In the genomic region with DNA sequence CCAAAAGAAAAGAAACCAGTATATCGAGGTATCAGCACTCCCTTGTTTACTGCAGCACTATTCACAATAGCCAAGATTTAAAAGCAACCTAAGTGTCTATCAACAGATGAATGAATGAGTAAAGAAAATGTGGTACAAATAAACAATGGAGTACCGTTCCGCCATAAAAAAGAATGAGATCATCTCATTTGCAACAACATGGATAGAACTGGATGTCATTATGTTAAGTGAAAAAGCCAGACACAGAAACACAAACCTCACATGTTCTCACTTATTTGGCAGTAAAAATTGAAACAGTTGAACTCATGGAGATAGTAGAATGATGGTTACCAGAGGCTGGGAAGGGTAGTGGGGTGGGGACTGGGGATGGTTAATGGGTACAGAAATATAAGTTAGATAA, we compare ENCODE assay signal across 12 cellular contexts. TPM values are rescaled to one million over a fixed set of nuclear protein-coding genes. Genes with fewer than 3 reads are reported as not detected.
DNase-seq lines count a peak whose midpoint lies in the region; ATAC-seq and TF ChIP-seq lines count a peak whose summit lies in the region.
"Had no signal": no experiment of that assay in that cellular context is flagged by ENCODE, and none has a peak within 500 bp of the region (broad histone marks: within the 10 kb centered on the region; RNA-seq: fewer than 3 reads in every experiment).

No MANE protein-coding gene starts in this region.

- H3K27me3 ChIP-seq in testis: no peaks in the 10 kb centered on the region
- H3K27me3 ChIP-seq in PC-9 (ENCODE audit: insufficient read depth, low read depth): no peaks in the 10 kb centered on the region
- H3K27me3 ChIP-seq: BLaER1 had no signal

- no peak overlapping the region for H3K4me3 Mint-ChIP-seq in activated naive CD8-positive, alpha-beta T cell
- H3K4me3 Mint-ChIP-seq in activated naive CD8-positive, alpha-beta T cell treated with anti-CD3 and anti-CD28 coated beads, Interleukin-2, amount 50 U/mL, for 24 hours: no peak overlapping the region

- H3K4me1 ChIP-seq in testis (peaks cover 6% of the 10 kb centered on the region), PC-9 (replicated peaks; ENCODE audit: insufficient read depth) (peaks cover 7% of the 10 kb centered on the region; the same call in 1 of the 2 replicates)

- H3K4me1 Mint-ChIP-seq in activated naive CD8-positive, alpha-beta T cell (ENCODE audit: low read depth): peaks cover 12% of the 10 kb centered on the region
- H3K4me1 Mint-ChIP-seq in activated naive CD8-positive, alpha-beta T cell treated with anti-CD3 and anti-CD28 coated beads, Interleukin-2, amount 50 U/mL, for 24 hours: peaks cover 8% of the 10 kb centered on the region

- no TSS peak for BruUV-seq in PC-9 (replicated peaks; lab: Mats Ljungman, UMichigan)

- POLR2A ChIA-PET in PC-9 (lab: Charles Lee; ENCODE audit: unreplicated experiment): no interaction called here

- CTCF ChIA-PET in PC-9 (lab: Charles Lee): no interaction called here

- peaks cover 12% of the 10 kb centered on the region for H3K9me3 Mint-ChIP-seq in activated naive CD8-positive, alpha-beta T cell (ENCODE audit: low read depth)
- no peaks in the 10 kb centered on the region for H3K9me3 Mint-ChIP-seq in activated naive CD8-positive, alpha-beta T cell treated with anti-CD3 and anti-CD28 coated beads, Interleukin-2, amount 50 U/mL, for 24 hours

- no peaks in the 10 kb centered on the region for H4K20me1 ChIP-seq in PC-9 (ENCODE audit: insufficient read depth)
- H4K20me1 ChIP-seq: BLaER1 had no signal

- peaks cover 10% of the 10 kb centered on the region; the same call in 1 of the 2 replicates for H3K79me2 ChIP-seq in PC-9 (ENCODE audit: low read depth)

- H3K36me3 ChIP-seq in testis (ENCODE audit: low read depth, missing control alignments) (no peaks in the 10 kb centered on the region), PC-9 (ENCODE audit: low read depth) (no peaks in the 10 kb centered on the region)

- ATAC-seq in activated naive CD8-positive, alpha-beta T cell treated with anti-CD3 and anti-CD28 coated beads, Interleukin-2, amount 50 U/mL, for 24 hours: no peak

- H3F3A ChIP-seq in PC-9 (ENCODE audit: insufficient read depth, low read depth): peaks cover 15% of the 10 kb centered on the region

- H3K27ac ChIP-seq in testis: no peak overlapping the region
- no peak overlapping the region for H3K27ac ChIP-seq in PC-9
- H3K27ac ChIP-seq: BLaER1 had no signal

- H3K9me2 ChIP-seq in PC-9 (ENCODE audit: insufficient read depth): no peaks in the 10 kb centered on the region

- DNase-seq in activated naive CD8-positive, alpha-beta T cell treated with anti-CD3 and anti-CD28 coated beads, Interleukin-2, amount 50 U/mL, for 24 hours: no peak
- peak; percentile 50 for DNase-seq in M059J (ENCODE audit: low read depth)
- DNase-seq in NCI-H748 treated with DMSO at 0.1 percent for 48 hours (lab: John Stamatoyannopoulos, UW): peak; percentile 7
- DNase-seq in foreskin fibroblast: peak; percentile 21 to 54
- DNase-seq in testis: no peak
- DNase-seq in PC-9: no peak
- DNase-seq in SW480 (ENCODE audit: low spot score): no peak
- DNase-seq: 8988T, AML-193, H7 had no signal

- no peak for TF ChIP-seq POLR2A in testis (IDR thresholded peaks at IDR 0.05)

- H3K4me2 ChIP-seq in PC-9: no peak overlapping the region
- H3K4me2 ChIP-seq: BLaER1 had no signal

- no peak overlapping the region for H2AFZ ChIP-seq in PC-9

- H3K4me3 ChIP-seq in foreskin fibroblast (ENCODE audit: low read depth in 1 of 2, low read length in 2 of 2) (no peak overlapping the region), testis (no peak overlapping the region), PC-9 (no peak overlapping the region)
- H3K4me3 ChIP-seq: BLaER1 had no signal

- H3K9me3 ChIP-seq in testis: no peaks in the 10 kb centered on the region
- no peaks in the 10 kb centered on the region; the same call in 1 of the 2 replicates for H3K9me3 ChIP-seq in PC-9 (ENCODE audit: insufficient read depth, low read depth)

- peaks cover 12% of the 10 kb centered on the region for H3K36me3 Mint-ChIP-seq in activated naive CD8-positive, alpha-beta T cell
- no peaks in the 10 kb centered on the region for H3K36me3 Mint-ChIP-seq in activated naive CD8-positive, alpha-beta T cell treated with anti-CD3 and anti-CD28 coated beads, Interleukin-2, amount 50 U/mL, for 24 hours (ENCODE audit: low read depth)

- intact Hi-C loops in testis (cut with DNase I; ENCODE audit: low total_unique reads): no loop called here
- intact Hi-C loops in PC-9 (cut with micrococcal nuclease; ENCODE audit: unreplicated experiment): no loop called here

- TF ChIP-seq CTCF in foreskin fibroblast (IDR thresholded peaks at IDR 0.05; ENCODE audit: low read depth, low read length) (no peak), testis (IDR thresholded peaks at IDR 0.05) (no peak), PC-9 (conservative IDR thresholded peaks at IDR 0.05) (no peak)

- no peaks in the 10 kb centered on the region for H3K27me3 Mint-ChIP-seq in activated naive CD8-positive, alpha-beta T cell
- H3K27me3 Mint-ChIP-seq in activated naive CD8-positive, alpha-beta T cell treated with anti-CD3 and anti-CD28 coated beads, Interleukin-2, amount 50 U/mL, for 24 hours: no peaks in the 10 kb centered on the region

- WGBS in testis, 2 donors: 88 to 96% methylated on average over 3 of the region's 3 CpGs

- H3K27ac Mint-ChIP-seq in activated naive CD8-positive, alpha-beta T cell: peak overlapping the region; percentile 19
- no peak overlapping the region for H3K27ac Mint-ChIP-seq in activated naive CD8-positive, alpha-beta T cell treated with anti-CD3 and anti-CD28 coated beads, Interleukin-2, amount 50 U/mL, for 24 hours

RNA-seq across cellular contexts. Expression of gene GNG5, which starts 4.3 kb away (rescaled TPM):
- total RNA-seq in M059J (2014; rRNA removed; shearing (Covaris generic)): 229 and 313 TPM in 2 replicates
- total RNA-seq in testis (100 to 1,000 TPM; 113 to 143 TPM), PC-9 (2021) (69.9 and 98.8 TPM in 2 replicates)
- 193 TPM for polyA plus RNA-seq in testis (ENCODE audit: insufficient read depth, low read depth, low replicate concordance)

RNA-seq across cellular contexts. Expression of gene SPATA1, which starts 4.5 kb away (rescaled TPM):
- total RNA-seq in M059J (2014; rRNA removed; shearing (Covaris generic)): 0.30 TPM in 1 of 2 replicates, not detected in the other
- 10 to 100 TPM in 1 of 2 donors, 1 to 10 TPM in 1; 7.1 to 17.6 TPM for total RNA-seq in testis
- polyA plus RNA-seq in testis (ENCODE audit: insufficient read depth, low read depth, low replicate concordance): 6.0 TPM
- total RNA-seq in PC-9 (2021): 1.9 and 2.8 TPM in 2 replicates

RNA-seq across cellular contexts. Expression of gene RPF1, which starts 31.6 kb away (rescaled TPM):
- total RNA-seq in M059J (2014; rRNA removed; shearing (Covaris generic)): 80.6 and 89.7 TPM in 2 replicates
- total RNA-seq in testis (10 to 100 TPM; 41.9 to 49.2 TPM), PC-9 (2021) (18.9 and 23.4 TPM in 2 replicates)
- 62.2 TPM for polyA plus RNA-seq in testis (ENCODE audit: insufficient read depth, low read depth, low replicate concordance)

Comparison
In these comparisons a context has a peak if more than half of its experiments do, and no peak if none do; other contexts are left out.
1. DNase-seq: peak in M059J (single experiment), NCI-H748 treated with DMSO at 0.1 percent for 48 hours (single experiment) and foreskin fibroblast (2 of 2); none in activated naive CD8-positive, alpha-beta T cell treated with anti-CD3 and anti-CD28 coated beads, Interleukin-2, amount 50 U/mL, for 24 hours (single experiment), testis (single experiment), PC-9 (0 of 2) and SW480 (single experiment).